1 cellular context compared by ENCODE assay signal in the genomic region with DNA sequence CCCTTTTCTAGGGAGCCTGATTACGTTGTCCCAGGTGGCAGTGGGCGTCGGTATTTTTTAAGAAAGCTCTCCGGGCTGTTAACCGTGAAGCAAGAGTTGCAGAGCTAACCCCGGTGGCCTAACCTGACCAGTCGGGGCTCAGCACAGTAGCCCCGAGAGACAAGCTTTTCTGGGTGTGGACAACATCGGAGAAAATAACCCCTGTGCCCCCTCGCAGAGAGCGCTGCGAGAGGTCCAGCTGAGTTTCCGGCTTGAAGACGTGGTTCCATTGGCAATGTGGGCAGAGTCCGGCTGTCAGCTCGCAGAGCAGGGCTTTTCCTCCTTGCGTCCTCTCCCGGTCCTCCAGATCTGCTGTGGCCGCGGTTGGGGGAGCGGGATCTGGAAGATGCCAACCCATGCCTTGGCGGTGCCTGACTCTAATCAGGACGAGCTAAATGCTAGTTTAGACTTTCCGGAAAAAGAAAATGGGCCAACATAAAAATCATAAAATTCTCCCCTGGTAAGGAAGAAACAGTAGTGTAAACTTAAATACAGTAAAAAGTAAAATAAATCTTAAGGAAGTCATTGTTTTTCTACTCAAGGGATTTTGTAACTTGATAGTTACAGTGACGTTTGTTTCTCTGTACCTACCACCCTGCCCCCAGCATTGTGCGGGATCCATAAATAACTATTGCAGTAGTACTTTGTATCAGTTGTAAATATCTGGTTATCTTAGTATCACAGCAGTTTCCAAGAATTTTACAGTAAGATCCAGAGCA.
TF ChIP-seq lines count a peak whose summit lies in the region.

No MANE protein-coding gene starts in this region.

TF ChIP-seq in K562, 482 proteins besides CTCF, POLR2A, EP300 and RAD21 (continued from another document and continues in another):
- TF ChIP-seq NCOA2 (IDR thresholded peaks at IDR 0.05; ENCODE audit: partially characterized antibody in 2 of 2) = no peak
- peak; percentile 35 for TF ChIP-seq KDM5B (IDR thresholded peaks at IDR 0.05; ENCODE audit: insufficient replicate concordance, low read depth, low read length)
- TF ChIP-seq CEBPG (CRISPR knock-in tag; IDR thresholded peaks at IDR 0.05) = no peak
- peak in 1 of 2 experiments; percentile 58; a peak in 2 of 4 replicates for TF ChIP-seq CEBPG (tag; conservative IDR thresholded peaks at IDR 0.05 in 1 of 2, IDR thresholded peaks at IDR 0.05 in 1 of 2)
- TF ChIP-seq PPARD (CRISPR knock-in tag; IDR thresholded peaks at IDR 0.05) = no peak
- TF ChIP-seq ZNF197 (CRISPR knock-in tag; IDR thresholded peaks at IDR 0.05; ENCODE audit: low read depth) = no peak
- no peak for TF ChIP-seq CC2D1A (IDR thresholded peaks at IDR 0.05)
- no peak for TF ChIP-seq TRIM24 (IDR thresholded peaks at IDR 0.05)
- peak; percentile 80 for TF ChIP-seq BRD9 (IDR thresholded peaks at IDR 0.05; ENCODE audit: low read depth, partially characterized antibody)
- TF ChIP-seq, protein P1, sequence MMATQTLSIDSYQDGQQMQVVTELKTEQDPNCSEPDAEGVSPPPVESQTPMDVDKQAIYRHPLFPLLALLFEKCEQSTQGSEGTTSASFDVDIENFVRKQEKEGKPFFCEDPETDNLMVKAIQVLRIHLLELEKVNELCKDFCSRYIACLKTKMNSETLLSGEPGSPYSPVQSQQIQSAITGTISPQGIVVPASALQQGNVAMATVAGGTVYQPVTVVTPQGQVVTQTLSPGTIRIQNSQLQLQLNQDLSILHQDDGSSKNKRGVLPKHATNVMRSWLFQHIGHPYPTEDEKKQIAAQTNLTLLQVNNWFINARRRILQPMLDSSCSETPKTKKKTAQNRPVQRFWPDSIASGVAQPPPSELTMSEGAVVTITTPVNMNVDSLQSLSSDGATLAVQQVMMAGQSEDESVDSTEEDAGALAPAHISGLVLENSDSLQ (IDR thresholded peaks at IDR 0.05) = peak; percentile 4; the same call in 1 of the 2 replicates
- TF ChIP-seq FOXJ3 (CRISPR knock-in tag; IDR thresholded peaks at IDR 0.05) = no peak
- TF ChIP-seq, protein P2, sequence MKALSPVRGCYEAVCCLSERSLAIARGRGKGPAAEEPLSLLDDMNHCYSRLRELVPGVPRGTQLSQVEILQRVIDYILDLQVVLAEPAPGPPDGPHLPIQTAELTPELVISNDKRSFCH (CRISPR knock-in tag; IDR thresholded peaks at IDR 0.05) = no peak
- TF ChIP-seq, protein P2 (tag; IDR thresholded peaks at IDR 0.05) = no peak
- no peak; the same call in 1 of the 2 replicates for TF ChIP-seq RNF2 (IDR thresholded peaks at IDR 0.05)
- peak; percentile 91 for TF ChIP-seq MEF2D (tag; conservative IDR thresholded peaks at IDR 0.05; ENCODE audit: low read depth)
- TF ChIP-seq RFX7 (CRISPR knock-in tag; IDR thresholded peaks at IDR 0.05) = no peak
- TF ChIP-seq, protein P3, sequence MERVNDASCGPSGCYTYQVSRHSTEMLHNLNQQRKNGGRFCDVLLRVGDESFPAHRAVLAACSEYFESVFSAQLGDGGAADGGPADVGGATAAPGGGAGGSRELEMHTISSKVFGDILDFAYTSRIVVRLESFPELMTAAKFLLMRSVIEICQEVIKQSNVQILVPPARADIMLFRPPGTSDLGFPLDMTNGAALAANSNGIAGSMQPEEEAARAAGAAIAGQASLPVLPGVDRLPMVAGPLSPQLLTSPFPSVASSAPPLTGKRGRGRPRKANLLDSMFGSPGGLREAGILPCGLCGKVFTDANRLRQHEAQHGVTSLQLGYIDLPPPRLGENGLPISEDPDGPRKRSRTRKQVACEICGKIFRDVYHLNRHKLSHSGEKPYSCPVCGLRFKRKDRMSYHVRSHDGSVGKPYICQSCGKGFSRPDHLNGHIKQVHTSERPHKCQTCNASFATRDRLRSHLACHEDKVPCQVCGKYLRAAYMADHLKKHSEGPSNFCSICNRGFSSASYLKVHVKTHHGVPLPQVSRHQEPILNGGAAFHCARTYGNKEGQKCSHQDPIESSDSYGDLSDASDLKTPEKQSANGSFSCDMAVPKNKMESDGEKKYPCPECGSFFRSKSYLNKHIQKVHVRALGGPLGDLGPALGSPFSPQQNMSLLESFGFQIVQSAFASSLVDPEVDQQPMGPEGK (CRISPR knock-in tag; IDR thresholded peaks at IDR 0.05; ENCODE audit: borderline replicate concordance) = no peak
- TF ChIP-seq ZNF408 (CRISPR knock-in tag; IDR thresholded peaks at IDR 0.05; ENCODE audit: low read depth) = no peak
- TF ChIP-seq, protein P4, sequence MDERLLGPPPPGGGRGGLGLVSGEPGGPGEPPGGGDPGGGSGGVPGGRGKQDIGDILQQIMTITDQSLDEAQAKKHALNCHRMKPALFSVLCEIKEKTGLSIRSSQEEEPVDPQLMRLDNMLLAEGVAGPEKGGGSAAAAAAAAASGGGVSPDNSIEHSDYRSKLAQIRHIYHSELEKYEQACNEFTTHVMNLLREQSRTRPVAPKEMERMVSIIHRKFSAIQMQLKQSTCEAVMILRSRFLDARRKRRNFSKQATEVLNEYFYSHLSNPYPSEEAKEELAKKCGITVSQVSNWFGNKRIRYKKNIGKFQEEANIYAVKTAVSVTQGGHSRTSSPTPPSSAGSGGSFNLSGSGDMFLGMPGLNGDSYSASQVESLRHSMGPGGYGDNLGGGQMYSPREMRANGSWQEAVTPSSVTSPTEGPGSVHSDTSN (CRISPR knock-in tag; IDR thresholded peaks at IDR 0.05; ENCODE audit: low read depth) = no peak
- TF ChIP-seq, protein P4 (tag; conservative IDR thresholded peaks at IDR 0.05; ENCODE audit: low read depth) = 0 out of 2 replicates have a peak, but pooled peaks have one; percentile 53
- no peak for TF ChIP-seq LARP7 (IDR thresholded peaks at IDR 0.05)
- no peak for TF ChIP-seq ILK (tag; IDR thresholded peaks at IDR 0.05; ENCODE audit: borderline replicate concordance, low read depth)
- TF ChIP-seq POLR2AphosphoS5 (IDR thresholded peaks at IDR 0.05; ENCODE audit: control insufficient read depth, insufficient read depth, low read depth, low read length) = no peak
- TF ChIP-seq, protein P5, sequence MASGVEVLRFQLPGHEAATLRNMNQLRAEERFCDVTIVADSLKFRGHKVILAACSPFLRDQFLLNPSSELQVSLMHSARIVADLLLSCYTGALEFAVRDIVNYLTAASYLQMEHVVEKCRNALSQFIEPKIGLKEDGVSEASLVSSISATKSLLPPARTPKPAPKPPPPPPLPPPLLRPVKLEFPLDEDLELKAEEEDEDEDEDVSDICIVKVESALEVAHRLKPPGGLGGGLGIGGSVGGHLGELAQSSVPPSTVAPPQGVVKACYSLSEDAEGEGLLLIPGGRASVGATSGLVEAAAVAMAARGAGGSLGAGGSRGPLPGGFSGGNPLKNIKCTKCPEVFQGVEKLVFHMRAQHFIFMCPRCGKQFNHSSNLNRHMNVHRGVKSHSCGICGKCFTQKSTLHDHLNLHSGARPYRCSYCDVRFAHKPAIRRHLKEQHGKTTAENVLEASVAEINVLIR (CRISPR knock-in tag; IDR thresholded peaks at IDR 0.05) = peak; percentile 56; the same call in 1 of the 2 replicates
- TF ChIP-seq ZNF174 (CRISPR knock-in tag; IDR thresholded peaks at IDR 0.05) = no peak
- no peak for TF ChIP-seq RBBP5 (IDR thresholded peaks at IDR 0.05; ENCODE audit: borderline replicate concordance, insufficient read depth, low read length, poor library complexity, severe bottlenecking)
- TF ChIP-seq ELF4 (CRISPR knock-in tag; IDR thresholded peaks at IDR 0.05) = no peak
- TF ChIP-seq ZBTB1 (CRISPR knock-in tag; IDR thresholded peaks at IDR 0.05; ENCODE audit: borderline replicate concordance, low read depth) = no peak
- no peak for TF ChIP-seq KHSRP (IDR thresholded peaks at IDR 0.05)
- TF ChIP-seq NCOR1 (IDR thresholded peaks at IDR 0.05) = 0 out of 2 replicates have a peak, but pooled peaks have one; percentile 23
- TF ChIP-seq, protein P6, sequence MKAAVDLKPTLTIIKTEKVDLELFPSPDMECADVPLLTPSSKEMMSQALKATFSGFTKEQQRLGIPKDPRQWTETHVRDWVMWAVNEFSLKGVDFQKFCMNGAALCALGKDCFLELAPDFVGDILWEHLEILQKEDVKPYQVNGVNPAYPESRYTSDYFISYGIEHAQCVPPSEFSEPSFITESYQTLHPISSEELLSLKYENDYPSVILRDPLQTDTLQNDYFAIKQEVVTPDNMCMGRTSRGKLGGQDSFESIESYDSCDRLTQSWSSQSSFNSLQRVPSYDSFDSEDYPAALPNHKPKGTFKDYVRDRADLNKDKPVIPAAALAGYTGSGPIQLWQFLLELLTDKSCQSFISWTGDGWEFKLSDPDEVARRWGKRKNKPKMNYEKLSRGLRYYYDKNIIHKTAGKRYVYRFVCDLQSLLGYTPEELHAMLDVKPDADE (conservative IDR thresholded peaks at IDR 0.05; ENCODE audit: control insufficient read depth, low read depth, low read length) = no peak
- TF ChIP-seq ZNF695 (CRISPR knock-in tag; IDR thresholded peaks at IDR 0.05) = no peak
- TF ChIP-seq PYGO2 (tag; IDR thresholded peaks at IDR 0.05) = no peak
- TF ChIP-seq MED1 (CRISPR knock-in tag; IDR thresholded peaks at IDR 0.05; ENCODE audit: borderline replicate concordance) = no peak
- TF ChIP-seq ZNF121 (CRISPR knock-in tag; conservative IDR thresholded peaks at IDR 0.05) = no peak
- no peak for TF ChIP-seq FOXA1 (IDR thresholded peaks at IDR 0.05; ENCODE audit: borderline replicate concordance)
- no peak for TF ChIP-seq GATAD2A (IDR thresholded peaks at IDR 0.05)
- no peak for TF ChIP-seq PHF21A (IDR thresholded peaks at IDR 0.05; ENCODE audit: borderline replicate concordance, low read depth)
- TF ChIP-seq RBM22 (IDR thresholded peaks at IDR 0.05; ENCODE audit: low read depth, low read length, poor library complexity, severe bottlenecking) = no peak
- TF ChIP-seq, protein P7, sequence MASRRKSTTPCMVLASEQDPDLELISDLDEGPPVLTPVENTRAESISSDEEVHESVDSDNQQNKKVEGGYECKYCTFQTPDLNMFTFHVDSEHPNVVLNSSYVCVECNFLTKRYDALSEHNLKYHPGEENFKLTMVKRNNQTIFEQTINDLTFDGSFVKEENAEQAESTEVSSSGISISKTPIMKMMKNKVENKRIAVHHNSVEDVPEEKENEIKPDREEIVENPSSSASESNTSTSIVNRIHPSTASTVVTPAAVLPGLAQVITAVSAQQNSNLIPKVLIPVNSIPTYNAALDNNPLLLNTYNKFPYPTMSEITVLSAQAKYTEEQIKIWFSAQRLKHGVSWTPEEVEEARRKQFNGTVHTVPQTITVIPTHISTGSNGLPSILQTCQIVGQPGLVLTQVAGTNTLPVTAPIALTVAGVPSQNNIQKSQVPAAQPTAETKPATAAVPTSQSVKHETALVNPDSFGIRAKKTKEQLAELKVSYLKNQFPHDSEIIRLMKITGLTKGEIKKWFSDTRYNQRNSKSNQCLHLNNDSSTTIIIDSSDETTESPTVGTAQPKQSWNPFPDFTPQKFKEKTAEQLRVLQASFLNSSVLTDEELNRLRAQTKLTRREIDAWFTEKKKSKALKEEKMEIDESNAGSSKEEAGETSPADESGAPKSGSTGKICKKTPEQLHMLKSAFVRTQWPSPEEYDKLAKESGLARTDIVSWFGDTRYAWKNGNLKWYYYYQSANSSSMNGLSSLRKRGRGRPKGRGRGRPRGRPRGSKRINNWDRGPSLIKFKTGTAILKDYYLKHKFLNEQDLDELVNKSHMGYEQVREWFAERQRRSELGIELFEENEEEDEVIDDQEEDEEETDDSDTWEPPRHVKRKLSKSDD (conservative IDR thresholded peaks at IDR 0.05; ENCODE audit: low read length) = no peak
- TF ChIP-seq ZFP1 (CRISPR knock-in tag; IDR thresholded peaks at IDR 0.05) = no peak
- peak; percentile 14; the same call in 1 of the 2 replicates for TF ChIP-seq DPF2 (IDR thresholded peaks at IDR 0.05)
- no peak for TF ChIP-seq ZNF239 (CRISPR knock-in tag; IDR thresholded peaks at IDR 0.05)
- no peak for TF ChIP-seq ZNF282 (CRISPR knock-in tag; IDR thresholded peaks at IDR 0.05)
- TF ChIP-seq HMG20A (CRISPR knock-in tag; conservative IDR thresholded peaks at IDR 0.05) = no peak
- TF ChIP-seq RAD51 (IDR thresholded peaks at IDR 0.05; ENCODE audit: borderline replicate concordance, low read depth) = peak; percentile 74
- TF ChIP-seq KAT8 (IDR thresholded peaks at IDR 0.05; ENCODE audit: low read depth) = no peak
- TF ChIP-seq RBM25 (IDR thresholded peaks at IDR 0.05; ENCODE audit: low read depth, low read length, severe bottlenecking) = no peak
- no peak for TF ChIP-seq NR2F6 (CRISPR knock-in tag; IDR thresholded peaks at IDR 0.05)
- no peak for TF ChIP-seq ZNF445 (CRISPR knock-in tag; IDR thresholded peaks at IDR 0.05; ENCODE audit: low read depth)
- TF ChIP-seq, protein P8, sequence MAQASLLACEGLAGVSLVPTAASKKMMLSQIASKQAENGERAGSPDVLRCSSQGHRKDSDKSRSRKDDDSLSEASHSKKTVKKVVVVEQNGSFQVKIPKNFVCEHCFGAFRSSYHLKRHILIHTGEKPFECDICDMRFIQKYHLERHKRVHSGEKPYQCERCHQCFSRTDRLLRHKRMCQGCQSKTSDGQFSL (CRISPR knock-in tag; IDR thresholded peaks at IDR 0.05) = no peak
- TF ChIP-seq, protein P8 (tag; IDR thresholded peaks at IDR 0.05) = 0 out of 4 replicates have a peak, but pooled peaks of 1 of the 2 experiments have one; percentile 12
- no peak for TF ChIP-seq ETV6 (IDR thresholded peaks at IDR 0.05; ENCODE audit: borderline replicate concordance in 1 of 2, low read depth in 2 of 2, low read length in 1 of 2)
- TF ChIP-seq ETV6 (CRISPR knock-in tag; IDR thresholded peaks at IDR 0.05; ENCODE audit: borderline replicate concordance) = no peak
